In genomic region chr1:173591162-173591561, GRCh38 we compare ENCODE assay signal across 6 cellular contexts. TPM values are rescaled to one million over a fixed set of nuclear protein-coding genes. Genes with fewer than 3 reads are reported as not detected.
"Had no signal": no experiment of that assay in that cellular context is flagged by ENCODE, and none has a peak within 500 bp of the region (broad histone marks: within the 10 kb centered on the region; RNA-seq: fewer than 3 reads in every experiment).

No MANE protein-coding gene starts in this region.

RNA-seq across cellular contexts. Expression of gene SLC9C2, which starts 11.7 kb away (rescaled TPM):
- total RNA-seq: MCF 10A, NCI-H460, OCI-LY7, Peyer's patch, Right ventricle myocardium superior, SJSA1 had no signal

RNA-seq across cellular contexts. Expression of gene TEX50, which starts 44.0 kb away (rescaled TPM):
- total RNA-seq: MCF 10A, NCI-H460, OCI-LY7, Peyer's patch, Right ventricle myocardium superior, SJSA1 had no signal
